ENCODE assay signal across 1 cellular context in the genomic region with DNA sequence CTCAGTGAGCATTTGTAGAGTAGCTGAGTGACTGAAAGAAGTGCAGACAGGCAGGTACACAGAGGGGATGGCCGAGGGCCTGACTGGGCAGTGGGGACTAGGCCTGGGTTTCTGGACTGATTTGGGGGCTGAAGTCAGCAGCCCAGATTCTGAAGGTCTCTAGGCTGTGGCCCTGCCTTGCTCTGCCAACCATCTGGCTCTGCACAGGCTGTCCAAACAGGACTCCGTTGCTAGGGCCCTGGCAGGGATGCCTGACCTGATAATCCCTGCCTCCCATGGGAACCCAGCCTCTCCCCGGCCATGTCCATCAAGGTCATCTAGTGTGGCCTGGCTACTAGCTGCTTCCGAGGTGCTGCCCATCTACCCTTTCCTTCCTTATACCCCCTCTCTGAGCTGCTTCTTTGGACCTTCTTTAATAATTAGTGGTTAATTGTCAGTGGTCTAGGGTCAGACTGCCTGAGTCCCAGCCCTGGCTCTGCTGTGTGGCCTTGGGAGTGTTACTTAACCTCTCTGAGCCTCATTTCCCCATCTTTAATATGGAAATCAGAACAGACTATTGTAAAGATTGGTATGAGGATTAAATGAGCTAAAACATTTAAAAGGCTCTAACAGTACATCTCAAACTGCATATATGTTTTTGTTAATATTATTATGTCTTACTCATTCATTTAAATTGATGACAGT.
A peak's percentile ranks its signal among the peaks of the same experiment; 100 is the strongest.
TF ChIP-seq lines count a peak whose summit lies in the region.

No MANE protein-coding gene starts in this region.

TF ChIP-seq in K562, 482 proteins besides CTCF, POLR2A, EP300 and RAD21 (continued from another document and continues in another):
- TF ChIP-seq, protein P1, sequence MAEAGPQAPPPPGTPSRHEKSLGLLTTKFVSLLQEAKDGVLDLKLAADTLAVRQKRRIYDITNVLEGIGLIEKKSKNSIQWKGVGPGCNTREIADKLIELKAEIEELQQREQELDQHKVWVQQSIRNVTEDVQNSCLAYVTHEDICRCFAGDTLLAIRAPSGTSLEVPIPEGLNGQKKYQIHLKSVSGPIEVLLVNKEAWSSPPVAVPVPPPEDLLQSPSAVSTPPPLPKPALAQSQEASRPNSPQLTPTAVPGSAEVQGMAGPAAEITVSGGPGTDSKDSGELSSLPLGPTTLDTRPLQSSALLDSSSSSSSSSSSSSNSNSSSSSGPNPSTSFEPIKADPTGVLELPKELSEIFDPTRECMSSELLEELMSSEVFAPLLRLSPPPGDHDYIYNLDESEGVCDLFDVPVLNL (CRISPR knock-in tag; IDR thresholded peaks at IDR 0.05; ENCODE audit: low read depth), result no peak
- TF ChIP-seq SAFB2 (IDR thresholded peaks at IDR 0.05; ENCODE audit: borderline replicate concordance, low read depth, low read length, severe bottlenecking), result no peak
- TF ChIP-seq ZNF668 (CRISPR knock-in tag; IDR thresholded peaks at IDR 0.05), result no peak
- TF ChIP-seq U2AF2 (optimal IDR thresholded peaks at IDR 0.05; ENCODE audit: low read depth, low read length), result no peak
- TF ChIP-seq, protein P2, sequence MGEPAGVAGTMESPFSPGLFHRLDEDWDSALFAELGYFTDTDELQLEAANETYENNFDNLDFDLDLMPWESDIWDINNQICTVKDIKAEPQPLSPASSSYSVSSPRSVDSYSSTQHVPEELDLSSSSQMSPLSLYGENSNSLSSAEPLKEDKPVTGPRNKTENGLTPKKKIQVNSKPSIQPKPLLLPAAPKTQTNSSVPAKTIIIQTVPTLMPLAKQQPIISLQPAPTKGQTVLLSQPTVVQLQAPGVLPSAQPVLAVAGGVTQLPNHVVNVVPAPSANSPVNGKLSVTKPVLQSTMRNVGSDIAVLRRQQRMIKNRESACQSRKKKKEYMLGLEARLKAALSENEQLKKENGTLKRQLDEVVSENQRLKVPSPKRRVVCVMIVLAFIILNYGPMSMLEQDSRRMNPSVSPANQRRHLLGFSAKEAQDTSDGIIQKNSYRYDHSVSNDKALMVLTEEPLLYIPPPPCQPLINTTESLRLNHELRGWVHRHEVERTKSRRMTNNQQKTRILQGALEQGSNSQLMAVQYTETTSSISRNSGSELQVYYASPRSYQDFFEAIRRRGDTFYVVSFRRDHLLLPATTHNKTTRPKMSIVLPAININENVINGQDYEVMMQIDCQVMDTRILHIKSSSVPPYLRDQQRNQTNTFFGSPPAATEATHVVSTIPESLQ (CRISPR knock-in tag; IDR thresholded peaks at IDR 0.05), result no peak
- no peak for TF ChIP-seq TARDBP (IDR thresholded peaks at IDR 0.05)
- 0 out of 2 replicates have a peak, but pooled peaks have one; percentile 15 for TF ChIP-seq POLR2G (IDR thresholded peaks at IDR 0.05; ENCODE audit: low read depth, low read length)
- TF ChIP-seq ZNF655 (CRISPR knock-in tag; IDR thresholded peaks at IDR 0.05), result no peak
- TF ChIP-seq ZFX (CRISPR knock-in tag; IDR thresholded peaks at IDR 0.05), result no peak
- TF ChIP-seq, protein P3, sequence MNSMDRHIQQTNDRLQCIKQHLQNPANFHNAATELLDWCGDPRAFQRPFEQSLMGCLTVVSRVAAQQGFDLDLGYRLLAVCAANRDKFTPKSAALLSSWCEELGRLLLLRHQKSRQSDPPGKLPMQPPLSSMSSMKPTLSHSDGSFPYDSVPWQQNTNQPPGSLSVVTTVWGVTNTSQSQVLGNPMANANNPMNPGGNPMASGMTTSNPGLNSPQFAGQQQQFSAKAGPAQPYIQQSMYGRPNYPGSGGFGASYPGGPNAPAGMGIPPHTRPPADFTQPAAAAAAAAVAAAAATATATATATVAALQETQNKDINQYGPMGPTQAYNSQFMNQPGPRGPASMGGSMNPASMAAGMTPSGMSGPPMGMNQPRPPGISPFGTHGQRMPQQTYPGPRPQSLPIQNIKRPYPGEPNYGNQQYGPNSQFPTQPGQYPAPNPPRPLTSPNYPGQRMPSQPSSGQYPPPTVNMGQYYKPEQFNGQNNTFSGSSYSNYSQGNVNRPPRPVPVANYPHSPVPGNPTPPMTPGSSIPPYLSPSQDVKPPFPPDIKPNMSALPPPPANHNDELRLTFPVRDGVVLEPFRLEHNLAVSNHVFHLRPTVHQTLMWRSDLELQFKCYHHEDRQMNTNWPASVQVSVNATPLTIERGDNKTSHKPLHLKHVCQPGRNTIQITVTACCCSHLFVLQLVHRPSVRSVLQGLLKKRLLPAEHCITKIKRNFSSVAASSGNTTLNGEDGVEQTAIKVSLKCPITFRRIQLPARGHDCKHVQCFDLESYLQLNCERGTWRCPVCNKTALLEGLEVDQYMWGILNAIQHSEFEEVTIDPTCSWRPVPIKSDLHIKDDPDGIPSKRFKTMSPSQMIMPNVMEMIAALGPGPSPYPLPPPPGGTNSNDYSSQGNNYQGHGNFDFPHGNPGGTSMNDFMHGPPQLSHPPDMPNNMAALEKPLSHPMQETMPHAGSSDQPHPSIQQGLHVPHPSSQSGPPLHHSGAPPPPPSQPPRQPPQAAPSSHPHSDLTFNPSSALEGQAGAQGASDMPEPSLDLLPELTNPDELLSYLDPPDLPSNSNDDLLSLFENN (IDR thresholded peaks at IDR 0.05; ENCODE audit: low read depth in 2 of 2, low read length in 2 of 2), result no peak
- TF ChIP-seq NUFIP1 (IDR thresholded peaks at IDR 0.05; ENCODE audit: partially characterized antibody), result no peak
- TF ChIP-seq JUNB (CRISPR knock-in tag; conservative IDR thresholded peaks at IDR 0.05), result no peak
- TF ChIP-seq POLR2B (IDR thresholded peaks at IDR 0.05; ENCODE audit: low read depth, partially characterized antibody), result no peak
- no peak for TF ChIP-seq MEIS2 (IDR thresholded peaks at IDR 0.05; ENCODE audit: partially characterized antibody)
- peak; percentile 97 for TF ChIP-seq RBM25 (IDR thresholded peaks at IDR 0.05; ENCODE audit: low read depth, low read length, severe bottlenecking)
- TF ChIP-seq CBX2 (IDR thresholded peaks at IDR 0.05; ENCODE audit: insufficient read depth, low read length, poor library complexity, severe bottlenecking), result no peak
- TF ChIP-seq MTA2 (IDR thresholded peaks at IDR 0.05; ENCODE audit: low read depth), result no peak
- TF ChIP-seq RHOXF2B (CRISPR knock-in tag; conservative IDR thresholded peaks at IDR 0.05), result no peak
- TF ChIP-seq POLR2AphosphoS2 (IDR thresholded peaks at IDR 0.05; ENCODE audit: low read length), result no peak
- no peak for TF ChIP-seq OTX1 (CRISPR knock-in tag; IDR thresholded peaks at IDR 0.05)
- peak; percentile 95; the same call in 1 of the 2 replicates for TF ChIP-seq BCOR (IDR thresholded peaks at IDR 0.05)
- TF ChIP-seq FOXK1 (CRISPR knock-in tag; IDR thresholded peaks at IDR 0.05; ENCODE audit: borderline replicate concordance), result no peak
- no peak for TF ChIP-seq PTRF (tag; IDR thresholded peaks at IDR 0.05)
- TF ChIP-seq, protein P4, sequence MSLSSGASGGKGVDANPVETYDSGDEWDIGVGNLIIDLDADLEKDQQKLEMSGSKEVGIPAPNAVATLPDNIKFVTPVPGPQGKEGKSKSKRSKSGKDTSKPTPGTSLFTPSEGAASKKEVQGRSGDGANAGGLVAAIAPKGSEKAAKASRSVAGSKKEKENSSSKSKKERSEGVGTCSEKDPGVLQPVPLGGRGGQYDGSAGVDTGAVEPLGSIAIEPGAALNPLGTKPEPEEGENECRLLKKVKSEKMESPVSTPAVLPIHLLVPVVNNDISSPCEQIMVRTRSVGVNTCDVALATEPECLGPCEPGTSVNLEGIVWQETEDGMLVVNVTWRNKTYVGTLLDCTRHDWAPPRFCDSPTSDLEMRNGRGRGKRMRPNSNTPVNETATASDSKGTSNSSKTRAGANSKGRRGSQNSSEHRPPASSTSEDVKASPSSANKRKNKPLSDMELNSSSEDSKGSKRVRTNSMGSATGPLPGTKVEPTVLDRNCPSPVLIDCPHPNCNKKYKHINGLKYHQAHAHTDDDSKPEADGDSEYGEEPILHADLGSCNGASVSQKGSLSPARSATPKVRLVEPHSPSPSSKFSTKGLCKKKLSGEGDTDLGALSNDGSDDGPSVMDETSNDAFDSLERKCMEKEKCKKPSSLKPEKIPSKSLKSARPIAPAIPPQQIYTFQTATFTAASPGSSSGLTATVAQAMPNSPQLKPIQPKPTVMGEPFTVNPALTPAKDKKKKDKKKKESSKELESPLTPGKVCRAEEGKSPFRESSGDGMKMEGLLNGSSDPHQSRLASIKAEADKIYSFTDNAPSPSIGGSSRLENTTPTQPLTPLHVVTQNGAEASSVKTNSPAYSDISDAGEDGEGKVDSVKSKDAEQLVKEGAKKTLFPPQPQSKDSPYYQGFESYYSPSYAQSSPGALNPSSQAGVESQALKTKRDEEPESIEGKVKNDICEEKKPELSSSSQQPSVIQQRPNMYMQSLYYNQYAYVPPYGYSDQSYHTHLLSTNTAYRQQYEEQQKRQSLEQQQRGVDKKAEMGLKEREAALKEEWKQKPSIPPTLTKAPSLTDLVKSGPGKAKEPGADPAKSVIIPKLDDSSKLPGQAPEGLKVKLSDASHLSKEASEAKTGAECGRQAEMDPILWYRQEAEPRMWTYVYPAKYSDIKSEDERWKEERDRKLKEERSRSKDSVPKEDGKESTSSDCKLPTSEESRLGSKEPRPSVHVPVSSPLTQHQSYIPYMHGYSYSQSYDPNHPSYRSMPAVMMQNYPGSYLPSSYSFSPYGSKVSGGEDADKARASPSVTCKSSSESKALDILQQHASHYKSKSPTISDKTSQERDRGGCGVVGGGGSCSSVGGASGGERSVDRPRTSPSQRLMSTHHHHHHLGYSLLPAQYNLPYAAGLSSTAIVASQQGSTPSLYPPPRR (CRISPR knock-in tag; IDR thresholded peaks at IDR 0.05; ENCODE audit: borderline replicate concordance), result no peak
- no peak for TF ChIP-seq SMC3 (conservative IDR thresholded peaks at IDR 0.05; ENCODE audit: insufficient read depth, low read depth, low read length)
- TF ChIP-seq STAT5A (IDR thresholded peaks at IDR 0.05; ENCODE audit: borderline replicate concordance, low read length), result no peak
- TF ChIP-seq ARNT (IDR thresholded peaks at IDR 0.05), result no peak
- TF ChIP-seq ZNF740 (CRISPR knock-in tag; IDR thresholded peaks at IDR 0.05), result no peak
- no peak for TF ChIP-seq ZNF740 (tag; IDR thresholded peaks at IDR 0.05)
- TF ChIP-seq ZKSCAN1 (IDR thresholded peaks at IDR 0.05; ENCODE audit: low read depth, low read length), result no peak
- TF ChIP-seq SMARCB1 (IDR thresholded peaks at IDR 0.05; ENCODE audit: insufficient read length, low read depth), result no peak
- TF ChIP-seq ZNF253 (CRISPR knock-in tag; conservative IDR thresholded peaks at IDR 0.05), result no peak
- TF ChIP-seq HDAC2 (IDR thresholded peaks at IDR 0.05), result 0 out of 2 replicates have a peak, but pooled peaks have one; percentile 77
- no peak for TF ChIP-seq CHD4 (IDR thresholded peaks at IDR 0.05; ENCODE audit: insufficient read depth, insufficient replicate concordance, low read depth, low read length, poor library complexity, severe bottlenecking)
- peak; percentile 60 to 65; a peak in 3 of 4 replicates for TF ChIP-seq KDM1A (IDR thresholded peaks at IDR 0.05)
- TF ChIP-seq BHLHE40 (IDR thresholded peaks at IDR 0.05; ENCODE audit: low read length), result no peak
- peak in 1 of 2 experiments; percentile 71; a peak in 2 of 4 replicates for TF ChIP-seq RCOR1 (IDR thresholded peaks at IDR 0.05; ENCODE audit: borderline replicate concordance in 1 of 2, low read depth in 2 of 2, low read length in 2 of 2)
- TF ChIP-seq ZNF589 (CRISPR knock-in tag; IDR thresholded peaks at IDR 0.05; ENCODE audit: low read depth), result peak; percentile 28; the same call in 1 of the 2 replicates
- TF ChIP-seq ZSCAN32 (CRISPR knock-in tag; IDR thresholded peaks at IDR 0.05), result no peak
- no peak for TF ChIP-seq E2F5 (CRISPR knock-in tag; IDR thresholded peaks at IDR 0.05)
- TF ChIP-seq ZNF3 (CRISPR knock-in tag; IDR thresholded peaks at IDR 0.05), result no peak
- no peak for TF ChIP-seq ZNF699 (CRISPR knock-in tag; IDR thresholded peaks at IDR 0.05; ENCODE audit: insufficient replicate concordance)
- TF ChIP-seq ZNF77 (CRISPR knock-in tag; IDR thresholded peaks at IDR 0.05), result no peak
- TF ChIP-seq ARID3B (CRISPR knock-in tag; IDR thresholded peaks at IDR 0.05; ENCODE audit: borderline replicate concordance), result no peak
- no peak for TF ChIP-seq ID3 (CRISPR knock-in tag; IDR thresholded peaks at IDR 0.05)
- no peak for TF ChIP-seq ID3 (tag; IDR thresholded peaks at IDR 0.05)
- TF ChIP-seq BRD4 (IDR thresholded peaks at IDR 0.05), result no peak; the same call in 1 of the 2 replicates
